In the genomic region with DNA sequence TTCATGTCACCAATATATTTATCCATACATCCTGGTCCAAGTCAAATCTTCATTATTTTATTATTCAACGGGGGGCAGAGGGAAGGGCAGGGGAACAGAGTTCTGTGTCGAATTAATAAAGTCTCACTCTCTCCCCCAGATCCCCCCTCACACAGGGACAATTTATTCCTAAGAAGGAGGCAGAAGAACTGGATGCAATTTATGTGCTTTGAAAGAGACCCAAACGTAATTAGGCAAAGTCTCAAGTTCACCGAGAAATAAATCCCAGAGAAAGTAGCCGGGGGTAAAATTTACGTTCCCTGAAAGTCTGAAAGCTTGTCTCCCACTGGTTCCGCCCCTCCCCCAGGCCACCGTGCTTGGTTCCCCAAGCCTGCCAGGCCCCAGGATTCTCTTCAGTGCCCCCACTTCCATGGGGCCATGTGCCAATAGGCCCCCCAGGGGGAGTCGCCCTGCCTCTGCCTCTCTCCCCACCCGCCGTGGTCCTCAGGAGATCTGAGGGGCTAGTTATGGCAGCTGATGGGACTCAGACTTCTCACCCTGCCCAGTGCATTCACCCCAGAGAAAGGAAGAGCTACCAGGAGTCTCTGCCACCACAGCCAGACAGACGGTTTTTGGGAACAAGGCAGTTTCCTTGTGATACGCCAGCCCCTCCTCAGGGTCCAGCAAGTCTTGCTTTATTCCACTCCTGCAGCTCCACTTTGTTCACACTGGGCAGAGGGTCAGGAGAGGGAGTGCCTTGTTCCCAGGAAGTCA, we compare ENCODE assay signal across 17 cellular contexts.
DNase-seq lines count a peak whose midpoint lies in the region; ATAC-seq and TF ChIP-seq lines count a peak whose summit lies in the region.
"Had no signal": no experiment of that assay in that cellular context is flagged by ENCODE, and none has a peak within 500 bp of the region (broad histone marks: within the 10 kb centered on the region; RNA-seq: fewer than 3 reads in every experiment).

No MANE protein-coding gene starts in this region.

- no peaks in the 10 kb centered on the region for H3F3A ChIP-seq in SK-N-SH (replicated peaks; ENCODE audit: insufficient read depth)
- peaks cover 34% of the 10 kb centered on the region for H3F3A ChIP-seq in GM23248 (ENCODE audit: insufficient read depth)

- no peak for TF ChIP-seq RAD21 in SK-N-SH (IDR thresholded peaks at IDR 0.05; ENCODE audit: low read length)

- H3K23ac ChIP-seq in neuronal stem cell (ENCODE audit: low read depth, low read length, poor library complexity) = no peak overlapping the region

- CTCF ChIA-PET in SK-N-SH (lab: Yijun Ruan, JAX) = interaction anchor here (0.9 to 2.8 kb wide), 4 partner anchors 8 to 814 kb away, joined by 3 to 17 read pairs (median 4); no protein-coding TSS in a partner anchor

- no peaks in the 10 kb centered on the region for H3K27me3 ChIP-seq in SK-N-SH (ENCODE audit: insufficient read depth)
- H3K27me3 ChIP-seq in neuronal stem cell (ENCODE audit: control insufficient read depth in 3 of 3, insufficient read depth in 3 of 3, low read depth in 1 of 3, low read length in 3 of 3) = no peaks in the 10 kb centered on the region
- H3K27me3 ChIP-seq in GM23248 (replicated peaks; ENCODE audit: insufficient read depth) = no peaks in the 10 kb centered on the region
- H3K27me3 ChIP-seq: BLaER1 treated with 17β-estradiol and CSF1 and Interleukin-3, amounts not matched to agents 10 nM and 100 nM had no signal

- H3K36me3 ChIP-seq in SK-N-SH (replicated peaks in 1 of 2; ENCODE audit: control insufficient read depth in 1 of 2, insufficient read depth in 2 of 2, low read length in 1 of 2) (no peaks in the 10 kb centered on the region), neuronal stem cell (replicated peaks in 1 of 2; ENCODE audit: control insufficient read depth in 2 of 2, insufficient read depth in 2 of 2, low read length in 2 of 2) (no peaks in the 10 kb centered on the region), GM23248 (ENCODE audit: low read depth) (no peaks in the 10 kb centered on the region)
- H3K36me3 ChIP-seq: BLaER1 treated with 17β-estradiol and CSF1 and Interleukin-3, amounts not matched to agents 10 nM and 100 nM had no signal

- H2AFZ ChIP-seq in SK-N-SH (ENCODE audit: low read depth) (no peak overlapping the region), neuronal stem cell (ENCODE audit: low read length) (no peak overlapping the region), GM23248 (no peak overlapping the region)

- no peak overlapping the region for H3K18ac ChIP-seq in neuronal stem cell (ENCODE audit: low read length)

- H3K4me1 ChIP-seq in SK-N-SH (ENCODE audit: control insufficient read depth in 1 of 2, insufficient read depth in 2 of 2, low read depth in 1 of 2, low read length in 1 of 2) (peaks cover 0 to 10% of the 10 kb centered on the region in 2 experiments; a peak in 1 of 4 replicates), neuronal stem cell (ENCODE audit: control insufficient read depth in 2 of 2, insufficient read depth in 1 of 2, low read depth in 1 of 2, low read length in 2 of 2) (no peaks in the 10 kb centered on the region), GM23248 (ENCODE audit: insufficient read depth) (peaks cover 53% of the 10 kb centered on the region)
- H3K4me1 ChIP-seq: BLaER1 treated with 17β-estradiol and CSF1 and Interleukin-3, amounts not matched to agents 10 nM and 100 nM had no signal

- no peak for ATAC-seq in SK-N-SH treated with all-trans-retinoic acid at 6 μM for 48 hours
- ATAC-seq in GM21390 (IDR thresholded peaks at IDR 0.05; ENCODE audit: unreplicated experiment) = no peak

- H4K91ac ChIP-seq in neuronal stem cell (ENCODE audit: low read depth, low read length, poor library complexity) = peak overlapping the region; percentile 30

- H3K4me2 ChIP-seq in SK-N-SH = no peak overlapping the region
- H3K4me2 ChIP-seq in neuronal stem cell (ENCODE audit: insufficient read depth, low read length, poor library complexity, severe bottlenecking) = no peak overlapping the region
- H3K4me2 ChIP-seq in GM23248 (ENCODE audit: unreplicated experiment) = no peak overlapping the region
- H3K4me2 ChIP-seq: BLaER1 treated with 17β-estradiol and CSF1 and Interleukin-3, amounts not matched to agents 10 nM and 100 nM had no signal

- H3K4ac ChIP-seq in neuronal stem cell (ENCODE audit: low read length) = no peak overlapping the region

- no peaks in the 10 kb centered on the region for H3K79me1 ChIP-seq in neuronal stem cell (ENCODE audit: low read depth, low read length)

- H3K9ac ChIP-seq in SK-N-SH = no peak overlapping the region
- no peak overlapping the region for H3K9ac ChIP-seq in neuronal stem cell (ENCODE audit: low read depth, low read length, poor library complexity)
- no peak overlapping the region for H3K9ac ChIP-seq in GM23248
- H3K9ac ChIP-seq: BLaER1 treated with 17β-estradiol and CSF1 and Interleukin-3, amounts not matched to agents 10 nM and 100 nM had no signal

- H3K27ac ChIP-seq in SK-N-SH (ENCODE audit: low read depth in 2 of 2, low read length in 1 of 2) (no peak overlapping the region), neuronal stem cell (replicated peaks; ENCODE audit: low read length) (no peak overlapping the region), GM23248 (no peak overlapping the region)
- H3K27ac ChIP-seq: 22Rv1; BLaER1 treated with 17β-estradiol and CSF1 and Interleukin-3, amounts not matched to agents 10 nM and 100 nM had no signal

- POLR2A ChIA-PET in SK-N-SH (lab: Yijun Ruan, JAX) = no interaction called here

- no peak overlapping the region for H3K14ac ChIP-seq in neuronal stem cell (ENCODE audit: low read length)

- no peaks in the 10 kb centered on the region for H3K9me2 ChIP-seq in SK-N-SH
- no peaks in the 10 kb centered on the region for H3K9me2 ChIP-seq in GM23248 (ENCODE audit: insufficient read depth)

- H2AK5ac ChIP-seq in neuronal stem cell (ENCODE audit: low read depth, low read length) = peak overlapping the region; percentile 37

- no peak overlapping the region for H2BK120ac ChIP-seq in neuronal stem cell (ENCODE audit: low read depth, low read length)

- in situ Hi-C loops in GM23248 (cut with MboI) = no loop called here

- H3K79me2 ChIP-seq in SK-N-SH (ENCODE audit: insufficient read depth) (no peaks in the 10 kb centered on the region), GM23248 (ENCODE audit: insufficient read depth) (no peaks in the 10 kb centered on the region)

- TF ChIP-seq CTCF in SK-N-SH (IDR thresholded peaks at IDR 0.05) = no peak

- peak; percentile 3 for DNase-seq in SK-N-SH
- peak; percentile 6 for DNase-seq in iPS-NIHi7 (ENCODE audit: extremely low spot score)
- no peak for DNase-seq in neuronal stem cell (ENCODE audit: low spot score)
- no peak for DNase-seq in AG08395 (ENCODE audit: low spot score)
- DNase-seq in GM23248 = no peak
- DNase-seq in stimulated activated CD4-positive, alpha-beta T cell treated with anti-CD3 and anti-CD28 coated beads, Interleukin-2, amount 100 ng/mL, for 24 hours = no peak
- DNase-seq: KBM-7; NCI-H1048; NCI-H1694; NCI-H2107; NCI-H226; NCI-H69; NK-92 treated with Interleukin-12 subunit alpha and Interleukin-12 subunit beta, amount 100 ng/mL, for 24 hours had no signal

- peak overlapping the region; percentile 21 for H2BK15ac ChIP-seq in neuronal stem cell (ENCODE audit: low read length)

- H3K4me3 ChIP-seq in SK-N-SH (ENCODE audit: low read depth in 2 of 2, low read length in 1 of 2) = no peak overlapping the region
- no peak overlapping the region for H3K4me3 ChIP-seq in neuronal stem cell (ENCODE audit: low read length in 2 of 2)
- no peak overlapping the region for H3K4me3 ChIP-seq in GM23248
- H3K4me3 ChIP-seq: BLaER1 treated with 17β-estradiol and CSF1 and Interleukin-3, amounts not matched to agents 10 nM and 100 nM had no signal

- no peak for TF ChIP-seq EP300 in SK-N-SH (IDR thresholded peaks at IDR 0.05; ENCODE audit: borderline replicate concordance in 1 of 2, low read depth in 1 of 2, low read length in 1 of 2)

- no peak overlapping the region for H2BK5ac ChIP-seq in neuronal stem cell (ENCODE audit: low read length)

- peak overlapping the region; percentile 7 for H4K8ac ChIP-seq in neuronal stem cell (ENCODE audit: low read depth, low read length)

- 79% methylated on average over 11 of the region's 13 CpGs for WGBS in SK-N-SH (ENCODE audit: low lambda C conversion rate)
- WGBS in neuronal stem cell (ENCODE audit: extremely low coverage in 2 of 2, insufficient read length in 2 of 2, insufficient replicate concordance in 1 of 2), 2 donors = no CpG with 5 or more reads among the region's 13 CpGs
- WGBS in GM23248 (ENCODE audit: low coverage in 1 of 2, low lambda C conversion rate in 2 of 2, missing lambda C conversion rate in 2 of 2), 2 experiments = 81 to 82% methylated on average over 13 of the region's 13 CpGs

- no peak overlapping the region for H2BK12ac ChIP-seq in neuronal stem cell (ENCODE audit: low read length)

- H4K20me1 ChIP-seq in SK-N-SH (ENCODE audit: insufficient read depth) = no peaks in the 10 kb centered on the region
- H4K20me1 ChIP-seq in GM23248 (ENCODE audit: insufficient read depth) = no peaks in the 10 kb centered on the region
- H4K20me1 ChIP-seq: BLaER1 treated with 17β-estradiol and CSF1 and Interleukin-3, amounts not matched to agents 10 nM and 100 nM had no signal

- no peaks in the 10 kb centered on the region for H3K9me3 ChIP-seq in SK-N-SH
- no peaks in the 10 kb centered on the region for H3K9me3 ChIP-seq in neuronal stem cell (replicated peaks in 1 of 2; ENCODE audit: control insufficient read depth in 2 of 2, insufficient read depth in 1 of 2, low read depth in 1 of 2, low read length in 2 of 2)
- no peaks in the 10 kb centered on the region for H3K9me3 ChIP-seq in GM23248 (ENCODE audit: low read depth)
- H3K9me3 ChIP-seq: BLaER1 treated with 17β-estradiol and CSF1 and Interleukin-3, amounts not matched to agents 10 nM and 100 nM had no signal

TF ChIP-seq in SK-N-SH, 30 proteins besides CTCF, POLR2A, EP300 and RAD21 (continues in another document):
- TF ChIP-seq SMC3 (IDR thresholded peaks at IDR 0.05; ENCODE audit: low read depth, low read length) = no peak
- no peak for TF ChIP-seq NRF1 (IDR thresholded peaks at IDR 0.05; ENCODE audit: low read depth, low read length)
- no peak for TF ChIP-seq MXI1 (IDR thresholded peaks at IDR 0.05; ENCODE audit: low read depth, low read length)
- TF ChIP-seq NFIC (IDR thresholded peaks at IDR 0.05; ENCODE audit: borderline replicate concordance) = no peak
- TF ChIP-seq RXRA (IDR thresholded peaks at IDR 0.05; ENCODE audit: borderline replicate concordance, low read depth) = no peak

TF ChIP-seq in SK-N-SH treated with all-trans-retinoic acid at 6 μM for 48 hours, 23 proteins besides CTCF, POLR2A, EP300 and RAD21 (continues in another document):
- no peak for TF ChIP-seq OSR1 (CRISPR knock-in tag; IDR thresholded peaks at IDR 0.05)
- TF ChIP-seq ARNTL (CRISPR knock-in tag; IDR thresholded peaks at IDR 0.05; ENCODE audit: borderline replicate concordance, low read depth) = no peak
- no peak for TF ChIP-seq SNAI2 (CRISPR knock-in tag; IDR thresholded peaks at IDR 0.05)
- TF ChIP-seq RARB (CRISPR knock-in tag; IDR thresholded peaks at IDR 0.05) = no peak
- TF ChIP-seq TOX (CRISPR knock-in tag; IDR thresholded peaks at IDR 0.05; ENCODE audit: borderline replicate concordance) = no peak
- no peak for TF ChIP-seq ZC3H10 (CRISPR knock-in tag; IDR thresholded peaks at IDR 0.05)
- TF ChIP-seq ZNF8 (CRISPR knock-in tag; IDR thresholded peaks at IDR 0.05) = no peak

Comparison
In these comparisons a context has a peak if more than half of its experiments do, and no peak if none do; other contexts are left out.
1. DNase-seq: peak in SK-N-SH (single experiment) and iPS-NIHi7 (single experiment); none in neuronal stem cell (single experiment), AG08395 (single experiment), GM23248 (single experiment) and stimulated activated CD4-positive, alpha-beta T cell treated with anti-CD3 and anti-CD28 coated beads, Interleukin-2, amount 100 ng/mL, for 24 hours (0 of 2).